ENCODE assay signal across 1 cellular context in genomic region chr6:136822379-136823127, GRCh38.
A peak's percentile ranks its signal among the peaks of the same experiment; 100 is the strongest.
TF ChIP-seq lines count a peak whose summit lies in the region.

TSS of gene PEX7 (plus strand) at chr6:136822592. CDS start at chr6:136822666, 74 bp downstream.

TF ChIP-seq in K562, 482 proteins besides CTCF, POLR2A, EP300 and RAD21 (continued from another document and continues in another):
- TF ChIP-seq ZBTB40 (IDR thresholded peaks at IDR 0.05) (peak; percentile 83), ZBTB40 (CRISPR knock-in tag; IDR thresholded peaks at IDR 0.05) (no peak), CBX2 (IDR thresholded peaks at IDR 0.05; ENCODE audit: insufficient read depth, low read length, poor library complexity, severe bottlenecking) (no peak), STAG1 (CRISPR knock-in tag; IDR thresholded peaks at IDR 0.05; ENCODE audit: borderline replicate concordance) (peak; percentile 37; the same call in 1 of the 2 replicates), ILK (tag; IDR thresholded peaks at IDR 0.05; ENCODE audit: borderline replicate concordance, low read depth) (no peak), ZNF57 (CRISPR knock-in tag; IDR thresholded peaks at IDR 0.05) (no peak), SMARCE1 (IDR thresholded peaks at IDR 0.05) (0 out of 2 replicates have a peak, but pooled peaks have one; percentile 25), ZBTB12 (CRISPR knock-in tag; IDR thresholded peaks at IDR 0.05) (0 out of 2 replicates have a peak, but pooled peaks have one; percentile 25), ZNF316 (IDR thresholded peaks at IDR 0.05) (no peak), HMG20B (CRISPR knock-in tag; IDR thresholded peaks at IDR 0.05) (no peak), GATA2 (CRISPR knock-in tag; IDR thresholded peaks at IDR 0.05) (peak; percentile 82), ZC3H4 (CRISPR knock-in tag; IDR thresholded peaks at IDR 0.05; ENCODE audit: borderline replicate concordance) (no peak), PKNOX1 (IDR thresholded peaks at IDR 0.05) (no peak), ZBTB33 (CRISPR knock-in tag; IDR thresholded peaks at IDR 0.05) (no peak; the same call in 1 of the 2 replicates), NFXL1 (CRISPR knock-in tag; IDR thresholded peaks at IDR 0.05) (no peak), ZNF766 (CRISPR knock-in tag; conservative IDR thresholded peaks at IDR 0.05) (peak; percentile 21; the same call in 1 of the 2 replicates), TBL1XR1 (IDR thresholded peaks at IDR 0.05; ENCODE audit: low read length in 2 of 2) (no peak), TAF7 (tag; IDR thresholded peaks at IDR 0.05) (0 out of 2 replicates have a peak, but pooled peaks have one; percentile 33), ZBTB49 (CRISPR knock-in tag; IDR thresholded peaks at IDR 0.05; ENCODE audit: borderline replicate concordance) (no peak), E2F1 (CRISPR knock-in tag; IDR thresholded peaks at IDR 0.05) (no peak), ZNF3 (CRISPR knock-in tag; IDR thresholded peaks at IDR 0.05) (no peak), ZNF143 (CRISPR knock-in tag; IDR thresholded peaks at IDR 0.05) (no peak), ZNF408 (CRISPR knock-in tag; IDR thresholded peaks at IDR 0.05; ENCODE audit: low read depth) (no peak), CBX8 (IDR thresholded peaks at IDR 0.05; ENCODE audit: borderline replicate concordance, extremely low read depth, low read depth, low read length, poor library complexity, severe bottlenecking) (no peak), ZNF436 (CRISPR knock-in tag; IDR thresholded peaks at IDR 0.05) (no peak), ZNF311 (CRISPR knock-in tag; IDR thresholded peaks at IDR 0.05) (no peak), KLF10 (CRISPR knock-in tag; IDR thresholded peaks at IDR 0.05) (no peak), MAFK (IDR thresholded peaks at IDR 0.05; ENCODE audit: low read length) (no peak), ETV1 (tag; conservative IDR thresholded peaks at IDR 0.05; ENCODE audit: low read depth) (peak; percentile 55), ELK3 (CRISPR knock-in tag; IDR thresholded peaks at IDR 0.05) (no peak), NELFE (IDR thresholded peaks at IDR 0.05; ENCODE audit: insufficient read depth, insufficient read length) (no peak), SIN3B (IDR thresholded peaks at IDR 0.05; ENCODE audit: low read depth) (peak; percentile 49; the same call in 1 of the 2 replicates), CHD1 (IDR thresholded peaks at IDR 0.05; ENCODE audit: low read length) (no peak), TGIF2 (CRISPR knock-in tag; IDR thresholded peaks at IDR 0.05) (no peak), ZMIZ1 (IDR thresholded peaks at IDR 0.05; ENCODE audit: low read depth in 2 of 2, low read length in 2 of 2) (no peak), IRF2 (CRISPR knock-in tag; IDR thresholded peaks at IDR 0.05) (no peak), PHF21A (IDR thresholded peaks at IDR 0.05; ENCODE audit: borderline replicate concordance, low read depth) (no peak), POLR2G (IDR thresholded peaks at IDR 0.05; ENCODE audit: low read depth, low read length) (peak; percentile 88), HDAC1 (IDR thresholded peaks at IDR 0.05) (0 out of 4 replicates have a peak, but pooled peaks of 1 of the 2 experiments have one; percentile 9), ZNF12 (CRISPR knock-in tag; IDR thresholded peaks at IDR 0.05) (no peak; the same call in 1 of the 2 replicates), PHTF2 (CRISPR knock-in tag; IDR thresholded peaks at IDR 0.05) (no peak), NR2F6 (CRISPR knock-in tag; IDR thresholded peaks at IDR 0.05) (no peak), MIER1 (IDR thresholded peaks at IDR 0.05; ENCODE audit: low read depth) (no peak), ZNF282 (CRISPR knock-in tag; IDR thresholded peaks at IDR 0.05) (no peak; the same call in 1 of the 2 replicates)
